Comparison of ENCODE assay signal across 7 cellular contexts in genomic region chr2:18387479-18388206, GRCh38.
DNase-seq lines count a peak whose midpoint lies in the region; ATAC-seq and TF ChIP-seq lines count a peak whose summit lies in the region.

No MANE protein-coding gene starts in this region.

- 46 to 54% methylated on average over 15 of the region's 15 CpGs for WGBS in sigmoid colon, 2 donors

- peak; percentile 88 for TF ChIP-seq CTCF in GM13977 (IDR thresholded peaks at IDR 0.05; ENCODE audit: extremely low read depth, insufficient read depth, missing control alignments)
- peak; percentile 82 to 99 (median 90) for TF ChIP-seq CTCF in sigmoid colon (IDR thresholded peaks at IDR 0.05)

- H3K27ac ChIP-seq in sigmoid colon = peak overlapping the region; percentile 51 to 71 (median 64)

- TF ChIP-seq POLR2A in sigmoid colon (IDR thresholded peaks at IDR 0.05) = no peak

- H3K4me1 ChIP-seq in sigmoid colon = no peaks in the 10 kb centered on the region

- no peaks in the 10 kb centered on the region for H3K9me3 ChIP-seq in sigmoid colon

- peak; percentile 86 for ATAC-seq in HG02588 (IDR thresholded peaks at IDR 0.05; ENCODE audit: unreplicated experiment)

- DNase-seq in GM13977 (ENCODE audit: low spot score) (peak; percentile 55), NAMALWA (ENCODE audit: low spot score) (peak; percentile 74), SW 1271 (lab: John Stamatoyannopoulos, UW) (peak; percentile 59 to 80), anterior cingulate cortex (lab: John Stamatoyannopoulos, UW) (peak in 55 of 58 donors; percentile 13 to 82 (median 53)), hepatic stellate cell (ENCODE audit: low spot score) (peak; percentile 58), sigmoid colon (peak; percentile 91)

- intact Hi-C loops in sigmoid colon (cut with DNase I) = loop anchor here (2.0 to 5.0 kb wide), 5 partner anchors 45 to 1475 kb away; no protein-coding TSS in a partner anchor

- H3K27me3 ChIP-seq in sigmoid colon = no peaks in the 10 kb centered on the region

- TF ChIP-seq EP300 in sigmoid colon (IDR thresholded peaks at IDR 0.05) = no peak

- no peaks in the 10 kb centered on the region for H3K36me3 ChIP-seq in sigmoid colon

- H3K4me3 ChIP-seq in sigmoid colon = no peak overlapping the region

- in situ Hi-C loops in GM13977 (cut with MboI; ENCODE audit: low pct_unique_long_range_greater_than_20kb, low sequenced_read_pairs, unreplicated experiment) = no loop called here
